ENCODE assay signal across 14 cellular contexts in genomic region chr12:80299976-80300375, GRCh38.
DNase-seq lines count a peak whose midpoint lies in the region; ATAC-seq and TF ChIP-seq lines count a peak whose summit lies in the region.
"Had no signal": no experiment of that assay in that cellular context is flagged by ENCODE, and none has a peak within 500 bp of the region (broad histone marks: within the 10 kb centered on the region; RNA-seq: fewer than 3 reads in every experiment).

No MANE protein-coding gene starts in this region.

- H3K4me2 ChIP-seq in osteoblast (ENCODE audit: insufficient read depth, low read length): peak overlapping the region; percentile 2

- peak; percentile 49 for ATAC-seq in activated CD8-positive, alpha-beta memory T cell treated with anti-CD3 and anti-CD28 coated beads, Interleukin-2, amount 10 ng/mL, durations not matched to agents 7 days and 5 days
- ATAC-seq in GM21619 (IDR thresholded peaks at IDR 0.05; ENCODE audit: unreplicated experiment) (peak; percentile 78), HG03139 (IDR thresholded peaks at IDR 0.05; ENCODE audit: unreplicated experiment) (peak; percentile 65)

- H3K9me3 Mint-ChIP-seq in activated CD8-positive, alpha-beta memory T cell treated with anti-CD3 and anti-CD28 coated beads, Interleukin-2, amount 10 ng/mL, durations not matched to agents 7 days and 5 days (ENCODE audit: low read depth): no peaks in the 10 kb centered on the region

- H3K36me3 ChIP-seq in osteoblast (ENCODE audit: insufficient read depth, low read length): no peaks in the 10 kb centered on the region
- H3K36me3 ChIP-seq: breast epithelium had no signal

- no peak overlapping the region for H3K27ac ChIP-seq in osteoblast (ENCODE audit: low read depth, low read length)
- H3K27ac ChIP-seq: breast epithelium had no signal

- no peak overlapping the region for H3K27ac Mint-ChIP-seq in activated CD8-positive, alpha-beta memory T cell treated with anti-CD3 and anti-CD28 coated beads, Interleukin-2, amount 10 ng/mL, durations not matched to agents 7 days and 5 days

- no peaks in the 10 kb centered on the region for H3K4me1 ChIP-seq in osteoblast (ENCODE audit: insufficient read depth, low read length)
- H3K4me1 ChIP-seq: breast epithelium had no signal

- no peak for TF ChIP-seq CTCF in osteoblast (IDR thresholded peaks at IDR 0.05; ENCODE audit: extremely low read depth, low read depth, low read length)

- H3K79me2 ChIP-seq in osteoblast (ENCODE audit: insufficient read depth, low read length): no peaks in the 10 kb centered on the region

- H3K4me3 ChIP-seq in osteoblast (ENCODE audit: insufficient read depth, low read length): peak overlapping the region; percentile 5
- H3K4me3 ChIP-seq: breast epithelium had no signal

- CTCF ChIA-PET in activated CD8-positive, alpha-beta memory T cell treated with anti-CD3 and anti-CD28 coated beads, Interleukin-2, amount 10 ng/mL, durations not matched to agents 7 days and 5 days (lab: Charles Lee): no interaction called here

- no peaks in the 10 kb centered on the region for H3K27me3 ChIP-seq in osteoblast (ENCODE audit: insufficient read depth, low read length)
- H3K27me3 ChIP-seq: breast epithelium had no signal

- H2AFZ ChIP-seq in osteoblast (ENCODE audit: low read length): peak overlapping the region; percentile 6

- H3K9me3 ChIP-seq in osteoblast (ENCODE audit: low read depth, low read length): no peaks in the 10 kb centered on the region
- H3K9me3 ChIP-seq: breast epithelium had no signal

- H3K4me3 Mint-ChIP-seq in activated CD8-positive, alpha-beta memory T cell treated with anti-CD3 and anti-CD28 coated beads, Interleukin-2, amount 10 ng/mL, durations not matched to agents 7 days and 5 days: no peak overlapping the region

- no peak for DNase-seq in activated CD8-positive, alpha-beta memory T cell treated with anti-CD3 and anti-CD28 coated beads, Interleukin-2, amount 10 ng/mL, durations not matched to agents 7 days and 5 days
- no peak for DNase-seq in activated CD8-positive, alpha-beta memory T cell treated with anti-CD3 and anti-CD28 coated beads, Interleukin-2, amount 50 U/mL, for 48 hours
- DNase-seq in osteoblast (ENCODE audit: insufficient read length, low spot score, missing footprints) (no peak), DMS53 (lab: John Stamatoyannopoulos, UW) (no peak), NCI-H2081 treated with DMSO at 0.1 percent for 48 hours (lab: John Stamatoyannopoulos, UW) (no peak)
- DNase-seq in activated CD4-positive, alpha-beta T cell treated with anti-CD3 and anti-CD28 coated beads for 48 hours: no peak
- DNase-seq: activated T-cell treated with anti-CD3 and anti-CD28 coated beads, Interleukin-2, amount 50 U/mL, for 1 hour; DMS79; NCI-H1048; stimulated activated CD4-positive, alpha-beta T cell treated with anti-CD3 and anti-CD28 coated beads, Interleukin-2, amount 100 ng/mL, for 24 hours; T1000 had no signal

- H3K36me3 Mint-ChIP-seq in activated CD8-positive, alpha-beta memory T cell treated with anti-CD3 and anti-CD28 coated beads, Interleukin-2, amount 10 ng/mL, durations not matched to agents 7 days and 5 days: no peaks in the 10 kb centered on the region

- H3K4me1 Mint-ChIP-seq in activated CD8-positive, alpha-beta memory T cell treated with anti-CD3 and anti-CD28 coated beads, Interleukin-2, amount 10 ng/mL, durations not matched to agents 7 days and 5 days: peaks cover 11% of the 10 kb centered on the region

- peaks cover 2% of the 10 kb centered on the region for H3K27me3 Mint-ChIP-seq in activated CD8-positive, alpha-beta memory T cell treated with anti-CD3 and anti-CD28 coated beads, Interleukin-2, amount 10 ng/mL, durations not matched to agents 7 days and 5 days

- no peaks in the 10 kb centered on the region for H4K20me1 ChIP-seq in osteoblast (ENCODE audit: insufficient read depth, low read length)
